In the genomic region with DNA sequence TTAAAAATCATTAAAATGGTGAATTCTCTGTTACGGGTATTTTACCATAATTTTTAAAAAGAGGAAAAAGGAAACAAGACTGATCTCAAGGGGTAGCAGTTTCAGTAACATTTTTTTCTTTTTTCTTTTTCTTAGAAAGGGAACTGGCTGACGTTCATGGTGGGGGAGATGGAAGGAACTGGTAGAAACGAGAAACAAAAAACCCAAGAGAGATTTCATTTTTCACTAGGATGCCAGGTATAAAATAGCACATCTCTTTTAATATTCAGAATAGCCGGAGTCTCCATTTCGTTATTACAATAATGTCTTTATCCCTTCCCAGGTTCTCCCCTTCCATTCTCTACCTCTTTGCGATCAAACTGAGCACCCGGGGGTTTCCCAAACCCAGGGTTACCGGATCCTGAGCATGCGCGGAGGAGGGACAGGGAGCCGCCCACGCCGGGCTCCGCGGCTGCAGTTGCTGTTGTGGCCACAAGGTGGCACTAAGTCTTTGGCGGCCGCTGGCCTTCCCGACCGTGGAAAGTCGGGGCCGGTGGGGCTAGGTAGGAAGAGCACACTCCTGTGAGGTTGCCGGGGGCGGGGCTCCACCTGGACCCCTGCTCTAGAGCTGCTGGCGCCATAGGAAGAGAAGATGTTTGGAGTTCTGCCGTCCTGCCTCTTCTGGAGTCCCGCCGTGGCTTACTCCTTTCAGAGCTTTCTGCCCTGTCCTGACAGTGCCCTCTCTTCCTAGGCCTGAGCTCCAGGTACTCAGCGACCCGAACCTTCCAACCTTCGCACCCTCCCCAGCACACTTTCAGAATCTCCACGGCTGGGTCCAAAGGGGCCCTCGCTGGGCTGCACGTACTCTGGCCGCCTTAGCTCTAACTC, we compare ENCODE assay signal across 8 cellular contexts.
A peak's percentile ranks its signal among the peaks of the same experiment; 100 is the strongest.
DNase-seq lines count a peak whose midpoint lies in the region; ATAC-seq and TF ChIP-seq lines count a peak whose summit lies in the region.

No MANE protein-coding gene starts in this region.

- intact Hi-C loops in Right ventricle myocardium inferior (cut with DNase I) (loop anchor here (2.0 to 5.0 kb wide), 3 partner anchors 34 to 314 kb away; no protein-coding TSS in a partner anchor), ovary (cut with DNase I) (no loop called here)

- WGBS in ovary, 3 donors: 20 to 22% (median 22%) methylated on average over 34 of the region's 34 CpGs

- H3K27me3 ChIP-seq in HUES6 (ENCODE audit: control insufficient read depth, insufficient read depth, low read length) (no peaks in the 10 kb centered on the region), ovary (no peaks in the 10 kb centered on the region), thoracic aorta (replicated peaks; ENCODE audit: insufficient read depth) (no peaks in the 10 kb centered on the region)

- no peak for TF ChIP-seq EP300 in ovary (IDR thresholded peaks at IDR 0.05)

- H3K9ac ChIP-seq in HUES6 (ENCODE audit: low read length): no peak overlapping the region
- H3K9ac ChIP-seq in SK-N-MC (ENCODE audit: insufficient read length): no peak overlapping the region

- peak; percentile 83 for DNase-seq in DMS53 (lab: John Stamatoyannopoulos, UW)
- no peak for DNase-seq in SK-N-MC (ENCODE audit: low read depth, low spot score)
- DNase-seq in activated naive CD4-positive, alpha-beta T cell treated with anti-CD3 and anti-CD28 coated beads, Interleukin-2, amount 50 U/mL, for 16 hours: peak; percentile 89
- DNase-seq in Right ventricle myocardium inferior (ENCODE audit: missing footprints): peak; percentile 89
- DNase-seq in ovary: peak; percentile 56 to 82 (median 69)
- peak; percentile 10 for DNase-seq in thoracic aorta (ENCODE audit: low spot score)

- peak; percentile 96 for ATAC-seq in GM21528 (IDR thresholded peaks at IDR 0.05; ENCODE audit: low FRiP score, unreplicated experiment)
- peak; percentile 92 for ATAC-seq in Right ventricle myocardium inferior
- peak; percentile 71 for ATAC-seq in thoracic aorta (ENCODE audit: insufficient number of reproducible peaks, low FRiP score, low read depth)

- no peak for TF ChIP-seq POLR2A in ovary (IDR thresholded peaks at IDR 0.05)

- H3K36me3 ChIP-seq in HUES6 (ENCODE audit: control insufficient read depth, insufficient read depth, low read length) (no peaks in the 10 kb centered on the region), SK-N-MC (ENCODE audit: insufficient read depth, low read length) (no peaks in the 10 kb centered on the region), ovary (no peaks in the 10 kb centered on the region), thoracic aorta (no peaks in the 10 kb centered on the region)

- TF ChIP-seq CTCF in ovary (IDR thresholded peaks at IDR 0.05): peak; percentile 47 to 75 (median 63)
- peak; percentile 96 for TF ChIP-seq CTCF in thoracic aorta (IDR thresholded peaks at IDR 0.05)

- no peaks in the 10 kb centered on the region for H3K4me1 ChIP-seq in HUES6 (ENCODE audit: control insufficient read depth, insufficient read depth, low read length)
- no peaks in the 10 kb centered on the region for H3K4me1 ChIP-seq in ovary (ENCODE audit: insufficient read depth)
- H3K4me1 ChIP-seq in thoracic aorta (ENCODE audit: control insufficient read depth in 1 of 2, low read depth in 2 of 2): no peaks in the 10 kb centered on the region

- H3K27ac ChIP-seq in HUES6 (ENCODE audit: low read depth, low read length): no peak overlapping the region
- H3K27ac ChIP-seq in SK-N-MC: no peak overlapping the region
- no peak overlapping the region for H3K27ac ChIP-seq in ovary
- no peak overlapping the region for H3K27ac ChIP-seq in thoracic aorta

- H3K4me3 ChIP-seq in HUES6 (ENCODE audit: low read depth, low read length): peak overlapping the region; percentile 49
- H3K4me3 ChIP-seq in SK-N-MC: peak overlapping the region; percentile 39
- peak overlapping the region; percentile 6 for H3K4me3 ChIP-seq in ovary
- H3K4me3 ChIP-seq in thoracic aorta: peak overlapping the region; percentile 60

- H3K9me3 ChIP-seq in HUES6 (ENCODE audit: control insufficient read depth, insufficient read depth, low read depth, low read length): no peaks in the 10 kb centered on the region
- H3K9me3 ChIP-seq in SK-N-MC (ENCODE audit: low read depth, low read length): no peaks in the 10 kb centered on the region
- H3K9me3 ChIP-seq in ovary: no peaks in the 10 kb centered on the region
- H3K9me3 ChIP-seq in thoracic aorta: no peaks in the 10 kb centered on the region

Comparison
In these comparisons a context has a peak if more than half of its experiments do, and no peak if none do; other contexts are left out.
1. H3K4me3 ChIP-seq: peak in every context shown above with its lines; median percentile 60 in thoracic aorta; 49 in HUES6; 39 in SK-N-MC; 6 in ovary.